13 cellular contexts compared by ENCODE assay signal in the genomic region with DNA sequence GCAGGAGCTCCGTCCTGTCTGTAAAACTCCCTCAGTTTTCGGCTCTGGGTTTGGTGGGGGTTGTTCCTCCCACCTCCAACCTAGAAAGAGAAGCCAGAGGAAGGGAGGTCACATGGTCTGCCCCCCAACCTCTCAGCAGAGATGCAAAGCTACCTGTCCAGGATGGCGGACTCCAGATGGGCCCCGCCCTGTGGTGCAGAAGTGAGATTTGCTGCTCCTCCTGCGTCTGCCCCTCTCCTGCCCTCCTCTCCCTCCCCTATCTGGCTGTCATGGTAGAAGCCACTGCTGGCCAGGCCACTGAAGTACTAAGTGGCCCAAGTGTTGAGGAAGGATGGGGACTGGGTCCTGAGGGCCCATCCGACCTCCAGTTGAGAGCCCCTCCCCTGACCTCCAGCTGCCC. TPM values are rescaled to one million over a fixed set of nuclear protein-coding genes. Genes with fewer than 3 reads are reported as not detected.
DNase-seq lines count a peak whose midpoint lies in the region; ATAC-seq and TF ChIP-seq lines count a peak whose summit lies in the region.
"Had no signal": no experiment of that assay in that cellular context is flagged by ENCODE, and none has a peak within 500 bp of the region (broad histone marks: within the 10 kb centered on the region; RNA-seq: fewer than 3 reads in every experiment).

No MANE protein-coding gene starts in this region.

- H3K27ac ChIP-seq in heart left ventricle (peak overlapping the region; percentile 81 to 100 (median 92)), ovary (peak overlapping the region; percentile 62 to 99), uterus (peak overlapping the region; percentile 97 to 99)

- no peak for ATAC-seq in heart left ventricle
- no peak for ATAC-seq in left ventricle myocardium superior
- no peak for ATAC-seq in HG02623 (IDR thresholded peaks at IDR 0.05; ENCODE audit: unreplicated experiment)

- no peak for TF ChIP-seq CTCF in heart left ventricle (IDR thresholded peaks at IDR 0.05)
- no peak for TF ChIP-seq CTCF in fibroblast of mammary gland (conservative IDR thresholded peaks at IDR 0.05; ENCODE audit: control insufficient read depth, insufficient read depth, low read depth, low read length)
- TF ChIP-seq CTCF in ovary (IDR thresholded peaks at IDR 0.05): no peak
- no peak for TF ChIP-seq CTCF in uterus (IDR thresholded peaks at IDR 0.05)

- H3K4me3 ChIP-seq in heart left ventricle (peak overlapping the region; percentile 13 to 71 (median 58)), fibroblast of mammary gland (ENCODE audit: control insufficient read depth, low read depth, low read length) (peak overlapping the region; percentile 37), ovary (peak overlapping the region; percentile 42), uterus (peak overlapping the region; percentile 44 to 63)

- intact Hi-C loops in heart left ventricle (cut with DNase I) (loop anchor here in 1 of 10 donors (5.0 kb wide), 1 partner anchor 145 kb away; no protein-coding TSS in a partner anchor), left ventricle myocardium superior (cut with micrococcal nuclease) (no loop called here), ovary (cut with DNase I) (loop anchor here in 1 of 4 donors (10.0 kb wide), 1 partner anchor 58 kb away; a partner anchor contains a TSS), uterus (cut with DNase I; ENCODE audit: low total_unique reads) (no loop called here)

- no peak for TF ChIP-seq EP300 in ovary (IDR thresholded peaks at IDR 0.05)

- TF ChIP-seq POLR2A in heart left ventricle (IDR thresholded peaks at IDR 0.05): no peak
- TF ChIP-seq POLR2A in ovary (IDR thresholded peaks at IDR 0.05): no peak
- no peak for TF ChIP-seq POLR2A in uterus (IDR thresholded peaks at IDR 0.05)

- H3K9me3 ChIP-seq in heart left ventricle: no peaks in the 10 kb centered on the region
- no peaks in the 10 kb centered on the region for H3K9me3 ChIP-seq in ovary
- no peaks in the 10 kb centered on the region for H3K9me3 ChIP-seq in uterus

- H3K4me1 ChIP-seq in heart left ventricle (peaks cover 0 to 65% (median 42%) of the 10 kb centered on the region in 12 donors), ovary (ENCODE audit: insufficient read depth) (peaks cover 48% of the 10 kb centered on the region), uterus (peaks cover 9 to 43% of the 10 kb centered on the region in 2 donors)

- H3K36me3 ChIP-seq in heart left ventricle (no peaks in the 10 kb centered on the region), ovary (no peaks in the 10 kb centered on the region), uterus (no peaks in the 10 kb centered on the region)

- DNase-seq in heart left ventricle (no peak), left ventricle myocardium superior (no peak), fibroblast of mammary gland (ENCODE audit: low read depth) (no peak), ovary (peak in 2 of 5 donors; percentile 34 to 53), uterus (no peak), AG20443 (ENCODE audit: low spot score) (no peak), AML-193 (lab: John Stamatoyannopoulos, UW) (no peak)
- DNase-seq: GDM1, NCI-H1930 had no signal

- 66 to 76% (median 74%) methylated on average over 5 to 6 of the region's 6 CpGs for WGBS in heart left ventricle, 4 donors
- WGBS in ovary, 3 donors: 66 to 70% (median 68%) methylated on average over 5 to 6 of the region's 6 CpGs

- H3K27me3 ChIP-seq in heart left ventricle: peaks cover 0 to 12% (median 0%) of the 10 kb centered on the region in 9 donors
- H3K27me3 ChIP-seq in ovary: no peaks in the 10 kb centered on the region
- no peaks in the 10 kb centered on the region for H3K27me3 ChIP-seq in uterus

RNA-seq across cellular contexts. Expression of a gene that starts 2.1 kb away (rescaled TPM):
- total RNA-seq in heart left ventricle (10 to 100 TPM; 12.9 to 60.1 (median 17.8) TPM), left ventricle myocardium superior (20.6 TPM), ovary (100 to 1,000 TPM in 1 of 7 donors, 10 to 100 TPM in 6; 18.4 to 224 (median 51.9) TPM), uterus (100 to 1,000 TPM in 1 of 4 donors, 10 to 100 TPM in 3; 24.1 to 113 (median 77.2) TPM)
- polyA plus RNA-seq in heart left ventricle (10 to 100 TPM; 21.1 to 37.5 TPM), ovary (10 to 100 TPM in 1 of 2 donors, 1 to 10 TPM in 1; 5.0 to 30.9 TPM)

RNA-seq across cellular contexts. Expression of a gene that starts 12.1 kb away (rescaled TPM):
- 10 to 100 TPM in 8 of 9 donors, 1 to 10 TPM in 1; 8.8 to 68.3 (median 31.5) TPM for total RNA-seq in heart left ventricle
- 10 to 100 TPM in 1 of 2 donors, 1 to 10 TPM in 1; 1.3 to 29.7 TPM for polyA plus RNA-seq in heart left ventricle
- total RNA-seq in left ventricle myocardium superior: 31.6 TPM
- total RNA-seq in ovary: 1 to 10 TPM in 2 of 7 donors, under 1 TPM in 3, not detected in 2; 0.42 to 1.4 (median 0.76) TPM
- 1 to 10 TPM in 1 of 2 donors, under 1 TPM in 1; 0.60 to 1.0 TPM for polyA plus RNA-seq in ovary
- total RNA-seq in uterus: 1 to 10 TPM in 1 of 4 donors, under 1 TPM in 1, not detected in 2; 0.90 to 1.5 TPM
- total RNA-seq: glomerular endothelial cell, neural crest cell, RPMI7951 had no signal

RNA-seq across cellular contexts. Expression of a gene that starts 25.4 kb away (rescaled TPM):
- total RNA-seq in heart left ventricle (10 to 100 TPM; 47.5 to 94.9 (median 61.4) TPM), left ventricle myocardium superior (79.3 TPM), ovary (10 to 100 TPM; 31.8 to 76.9 (median 56.4) TPM), uterus (10 to 100 TPM; 14.1 to 81.5 (median 25.1) TPM)
- polyA plus RNA-seq in heart left ventricle (100 to 1,000 TPM in 1 of 2 donors, 10 to 100 TPM in 1; 80.5 to 106 TPM), ovary (10 to 100 TPM; 14.5 to 32.8 TPM)

RNA-seq across cellular contexts. Expression of a gene that starts 30.8 kb away (rescaled TPM):
- total RNA-seq in heart left ventricle (100 to 1,000 TPM; 106 to 365 (median 140) TPM), left ventricle myocardium superior (137 TPM), ovary (100 to 1,000 TPM in 6 of 7 donors, 10 to 100 TPM in 1; 72.3 to 259 (median 212) TPM), uterus (100 to 1,000 TPM; 123 to 325 (median 173) TPM)
- polyA plus RNA-seq in heart left ventricle (100 to 1,000 TPM in 1 of 2 donors, 10 to 100 TPM in 1; 93.2 to 180 TPM), ovary (100 to 1,000 TPM; 189 to 309 TPM)

RNA-seq across cellular contexts. Expression of a gene that starts 32.4 kb away (rescaled TPM):
- 1 to 10 TPM; 1.0 to 3.2 (median 1.6) TPM for total RNA-seq in heart left ventricle
- polyA plus RNA-seq in heart left ventricle: 1 to 10 TPM; 2.1 to 3.1 TPM
- 0.92 TPM for total RNA-seq in left ventricle myocardium superior
- total RNA-seq in ovary: 1 to 10 TPM in 6 of 7 donors, under 1 TPM in 1; 0.58 to 4.3 (median 2.0) TPM
- 1 to 10 TPM; 1.5 to 1.9 TPM for polyA plus RNA-seq in ovary
- 1 to 10 TPM in 3 of 4 donors, not detected in 1; 1.9 to 3.9 (median 3.3) TPM for total RNA-seq in uterus
